In genomic region chr3:43497905-43498365, GRCh38 we compare ENCODE assay signal across 14 cellular contexts.
DNase-seq lines count a peak whose midpoint lies in the region; TF ChIP-seq lines count a peak whose summit lies in the region.
"Had no signal": no experiment of that assay in that cellular context is flagged by ENCODE, and none has a peak within 500 bp of the region (broad histone marks: within the 10 kb centered on the region; RNA-seq: fewer than 3 reads in every experiment).

No MANE protein-coding gene starts in this region.

- intact Hi-C loops in A673 (cut with micrococcal nuclease; ENCODE audit: unreplicated experiment): no loop called here

- in situ Hi-C loops in brain microvascular endothelial cell (cut with HindIII; ENCODE audit: low pct_ligation_motif_present, low sequenced_read_pairs): no loop called here

- no peaks in the 10 kb centered on the region for H3K36me3 ChIP-seq in A673 (ENCODE audit: insufficient read depth, low read length, poor library complexity, severe bottlenecking)
- no peaks in the 10 kb centered on the region for H3K36me3 ChIP-seq in adipocyte (ENCODE audit: control insufficient read depth, insufficient read depth, low read length, severe bottlenecking)
- H3K36me3 ChIP-seq in brain microvascular endothelial cell (replicated peaks): no peaks in the 10 kb centered on the region
- H3K36me3 ChIP-seq: HAP-1 had no signal

- H3K4me1 ChIP-seq in A673 (ENCODE audit: insufficient read depth, low read length, poor library complexity, severe bottlenecking): peaks cover 8% of the 10 kb centered on the region
- peaks cover 11% of the 10 kb centered on the region for H3K4me1 ChIP-seq in adipocyte (ENCODE audit: control insufficient read depth, insufficient read depth, low read length)
- H3K4me1 ChIP-seq: HAP-1 had no signal

- H3K27ac ChIP-seq in A673 (ENCODE audit: low read depth, low read length, poor library complexity, severe bottlenecking): no peak overlapping the region
- no peak overlapping the region for H3K27ac ChIP-seq in brain microvascular endothelial cell
- H3K27ac ChIP-seq in coronary artery: no peak overlapping the region

- H3K4me3 ChIP-seq in A673 (ENCODE audit: low read depth, low read length, poor library complexity, severe bottlenecking): no peak overlapping the region
- no peak overlapping the region for H3K4me3 ChIP-seq in adipocyte (ENCODE audit: low read length)
- no peak overlapping the region for H3K4me3 ChIP-seq in fibroblast of villous mesenchyme (ENCODE audit: low read depth, low read length)
- H3K4me3 ChIP-seq in brain microvascular endothelial cell (ENCODE audit: low read depth, low read length): no peak overlapping the region
- H3K4me3 ChIP-seq in coronary artery: no peak overlapping the region
- H3K4me3 ChIP-seq: HAP-1 had no signal

- BruUV-seq in A673 (replicated peaks; lab: Mats Ljungman, UMichigan): no TSS peak

- POLR2A ChIA-PET in A673 (lab: Charles Lee; ENCODE audit: low non-redundant PET): no interaction called here

- CTCF ChIA-PET in A673 (lab: Charles Lee): no interaction called here

- no peak overlapping the region for H3K9ac ChIP-seq in adipocyte (ENCODE audit: low read length)

- H3K27me3 ChIP-seq in A673 (replicated peaks; ENCODE audit: insufficient read depth, low read depth, low read length, poor library complexity) (no peaks in the 10 kb centered on the region), adipocyte (replicated peaks; ENCODE audit: control insufficient read depth, insufficient read depth, low read length) (no peaks in the 10 kb centered on the region), brain microvascular endothelial cell (replicated peaks) (no peaks in the 10 kb centered on the region)

- DNase-seq in A673 (ENCODE audit: low spot score) (peak; percentile 4), EH (ENCODE audit: low read depth) (peak; percentile 63), adipocyte (ENCODE audit: low read depth) (peak; percentile 48), fibroblast of villous mesenchyme (ENCODE audit: low read depth) (peak; percentile 40), brain microvascular endothelial cell (no peak), coronary artery (ENCODE audit: low spot score) (no peak), ecto neural progenitor cell (ENCODE audit: low spot score) (no peak)
- DNase-seq: activated CD4-positive, alpha-beta T cell treated with anti-CD3 and anti-CD28 coated beads, Interleukin-2, amount 10 ng/mL, durations not matched to agents 7 days and 5 days; activated naive CD4-positive, alpha-beta T cell treated with anti-CD3 and anti-CD28 coated beads, Interleukin-2, amount 10 ng/mL, durations not matched to agents 7 days and 5 days; glutamatergic neuron; MM.1S; natural killer cell; NCI-H2227 treated with DMSO at 0.1 percent for 48 hours had no signal

- H3K9me3 ChIP-seq in A673 (ENCODE audit: low read depth, low read length, poor library complexity, severe bottlenecking) (no peaks in the 10 kb centered on the region), adipocyte (ENCODE audit: control insufficient read depth, low read length) (no peaks in the 10 kb centered on the region)
- H3K9me3 ChIP-seq: HAP-1 had no signal

- TF ChIP-seq CTCF in A673 (conservative IDR thresholded peaks at IDR 0.05; ENCODE audit: low read depth, low read length) (no peak), fibroblast of villous mesenchyme (IDR thresholded peaks at IDR 0.05; ENCODE audit: insufficient read depth, low read depth, low read length) (no peak), brain microvascular endothelial cell (IDR thresholded peaks at IDR 0.05; ENCODE audit: low read depth, low read length, missing control alignments) (no peak), coronary artery (IDR thresholded peaks at IDR 0.05) (no peak)

Comparison
In these comparisons a context has a peak if more than half of its experiments do, and no peak if none do; other contexts are left out.
1. DNase-seq: peak in A673 (single experiment), EH (single experiment), adipocyte (single experiment) and fibroblast of villous mesenchyme (single experiment); none in brain microvascular endothelial cell (single experiment), coronary artery (single experiment) and ecto neural progenitor cell (single experiment).